19 cellular contexts compared by ENCODE assay signal in genomic region chr1:37734629-37735591, GRCh38. TPM values are rescaled to one million over a fixed set of nuclear protein-coding genes. Genes with fewer than 3 reads are reported as not detected.
A peak's percentile ranks its signal among the peaks of the same experiment; 100 is the strongest.
DNase-seq lines count a peak whose midpoint lies in the region; ATAC-seq and TF ChIP-seq lines count a peak whose summit lies in the region.
"Had no signal": no experiment of that assay in that cellular context is flagged by ENCODE, and none has a peak within 500 bp of the region (broad histone marks: within the 10 kb centered on the region; RNA-seq: fewer than 3 reads in every experiment).

No MANE protein-coding gene starts in this region.

- DNase-seq in D341Med (ENCODE audit: low spot score), result peak; percentile 21
- peak; percentile 80 for DNase-seq in H9
- DNase-seq in endodermal cell, result peak; percentile 90
- peak; percentile 46 for DNase-seq in mucosa of gallbladder (ENCODE audit: low spot score)
- no peak for DNase-seq in NCI-H1105 treated with DMSO at 0.1 percent for 48 hours (lab: John Stamatoyannopoulos, UW)
- no peak for DNase-seq in central memory CD4-positive, alpha-beta T cell
- DNase-seq: activated naive CD4-positive, alpha-beta T cell treated with anti-CD3 and anti-CD28 coated beads, Interleukin-2, amount 50 U/mL, for 16 hours; caudate nucleus; DMS79; Karpas-422; NCI-H526 treated with DMSO at 0.1 percent for 48 hours; stimulated activated CD4-positive, alpha-beta T cell treated with anti-CD3 and anti-CD28 coated beads, Interleukin-4, amount 100 ng/mL, for 24 hours; T-helper 17 cell had no signal

- no peak overlapping the region for H3K27ac Mint-ChIP-seq in H9
- no peak overlapping the region for H3K27ac Mint-ChIP-seq in endodermal cell
- H3K27ac Mint-ChIP-seq: stimulated activated memory B cell treated with anti-CD40 and anti-IgM and Interleukin-4, amounts not matched to agents 10 μg/mL and 1 μg/mL and 100 μg/mL, for 72 hours; T-helper 17 cell had no signal

- H2BK120ac ChIP-seq in H9 (ENCODE audit: low read depth, low read length, poor library complexity, severe bottlenecking), result no peak overlapping the region

- no peak overlapping the region for H4K91ac ChIP-seq in H9 (ENCODE audit: insufficient read length, low read depth, low read length)

- no peaks in the 10 kb centered on the region for H4K20me1 ChIP-seq in H9 (ENCODE audit: control insufficient read depth, insufficient read depth, insufficient read length)

- no peak overlapping the region; the same call in 1 of the 2 replicates for H3K14ac ChIP-seq in H9 (ENCODE audit: insufficient read depth, low read length)

- H3K36me3 ChIP-seq in endodermal cell (ENCODE audit: control insufficient read depth, insufficient read depth, low read length), result no peaks in the 10 kb centered on the region
- H3K36me3 ChIP-seq: BLaER1 treated with 17β-estradiol and CSF1 and Interleukin-3, amounts not matched to agents 10 nM and 100 nM had no signal

- peak overlapping the region; percentile 71 for H3K4me2 ChIP-seq in H9 (ENCODE audit: insufficient read depth, insufficient read length, low read length)
- H3K4me2 ChIP-seq: BLaER1 treated with 17β-estradiol and CSF1 and Interleukin-3, amounts not matched to agents 10 nM and 100 nM had no signal

- H3K79me2 ChIP-seq in H9 (ENCODE audit: insufficient read depth, low read length), result no peaks in the 10 kb centered on the region

- H3K27me3 ChIP-seq in H9 (ENCODE audit: insufficient read depth, low read length) (no peaks in the 10 kb centered on the region), endodermal cell (ENCODE audit: control insufficient read depth, insufficient read depth, low read length, poor library complexity, severe bottlenecking) (peaks cover 69% of the 10 kb centered on the region)
- H3K27me3 ChIP-seq: BLaER1 treated with 17β-estradiol and CSF1 and Interleukin-3, amounts not matched to agents 10 nM and 100 nM had no signal

- H3K9me3 Mint-ChIP-seq in H9 (no peaks in the 10 kb centered on the region), endodermal cell (no peaks in the 10 kb centered on the region)

- H3K56ac ChIP-seq in H9 (ENCODE audit: insufficient read length, low read depth, low read length), result no peak overlapping the region

- peaks cover 4% of the 10 kb centered on the region for H3K23me2 ChIP-seq in H9 (ENCODE audit: insufficient read length, low read depth, low read length, poor library complexity, severe bottlenecking)

- peak overlapping the region; percentile 69 for H3K4me3 ChIP-seq in endodermal cell (ENCODE audit: low read length)
- H3K4me3 ChIP-seq: BLaER1 treated with 17β-estradiol and CSF1 and Interleukin-3, amounts not matched to agents 10 nM and 100 nM; psoas muscle had no signal

- H3K9ac ChIP-seq in H9 (ENCODE audit: extremely low read depth, insufficient read length, low read length), result no peak overlapping the region
- no peak overlapping the region for H3K9ac ChIP-seq in endodermal cell (ENCODE audit: extremely low read depth, low read length, poor library complexity, severe bottlenecking)
- H3K9ac ChIP-seq: BLaER1 treated with 17β-estradiol and CSF1 and Interleukin-3, amounts not matched to agents 10 nM and 100 nM had no signal

- no peak overlapping the region for H2BK12ac ChIP-seq in H9 (ENCODE audit: insufficient read length, low read depth, low read length)

- H2BK5ac ChIP-seq in H9 (ENCODE audit: insufficient read length, low read length), result no peak overlapping the region

- TF ChIP-seq CTCF in H9 (conservative IDR thresholded peaks at IDR 0.05) (no peak), endodermal cell (conservative IDR thresholded peaks at IDR 0.05) (no peak)

- no peak overlapping the region for H4K5ac ChIP-seq in H9 (ENCODE audit: insufficient read length, low read depth, low read length)

- no peak overlapping the region for H2BK15ac ChIP-seq in H9 (ENCODE audit: low read depth, low read length)

- H3K4ac ChIP-seq in H9 (ENCODE audit: low read depth, low read length), result no peak overlapping the region

- no peak overlapping the region for H2BK20ac ChIP-seq in H9 (ENCODE audit: low read depth, low read length, poor library complexity, severe bottlenecking)

- WGBS in H9 (ENCODE audit: extremely low coverage, insufficient read length, low lambda C conversion rate), result no CpG with 5 or more reads among the region's 32 CpGs
- WGBS in endodermal cell (ENCODE audit: insufficient coverage in 1 of 2, insufficient read length in 1 of 2), 2 experiments, result 18 to 35% methylated on average over 6 to 32 of the region's 32 CpGs

- H3K4me3 Mint-ChIP-seq in H9 (peak overlapping the region; percentile 75 to 87), endodermal cell (peak overlapping the region; percentile 56)
- H3K4me3 Mint-ChIP-seq: stimulated activated memory B cell treated with anti-CD40 and anti-IgM and Interleukin-4, amounts not matched to agents 10 μg/mL and 1 μg/mL and 100 μg/mL, for 72 hours; T-helper 17 cell had no signal

- H3K4me1 ChIP-seq in H9 (ENCODE audit: insufficient read depth, low read length) (no peaks in the 10 kb centered on the region), endodermal cell (ENCODE audit: control insufficient read depth, insufficient read depth, low read length) (no peaks in the 10 kb centered on the region)
- H3K4me1 ChIP-seq: BLaER1 treated with 17β-estradiol and CSF1 and Interleukin-3, amounts not matched to agents 10 nM and 100 nM; psoas muscle had no signal

- H3K4me1 Mint-ChIP-seq in H9 (peaks cover 6 to 9% of the 10 kb centered on the region in 2 experiments; a peak in 2 of 4 replicates), endodermal cell (peaks cover 7% of the 10 kb centered on the region)
- H3K4me1 Mint-ChIP-seq: stimulated activated memory B cell treated with anti-CD40 and anti-IgM and Interleukin-4, amounts not matched to agents 10 μg/mL and 1 μg/mL and 100 μg/mL, for 72 hours had no signal

- H3K18ac ChIP-seq in H9 (ENCODE audit: insufficient read length, low read depth, low read length), result no peak overlapping the region

- H3K36me3 Mint-ChIP-seq in H9 (ENCODE audit: insufficient read depth in 1 of 3, low read depth in 3 of 3) (no peaks in the 10 kb centered on the region), endodermal cell (ENCODE audit: low read depth) (no peaks in the 10 kb centered on the region)

- H2AK5ac ChIP-seq in H9 (ENCODE audit: insufficient read length, low read length), result no peak overlapping the region

- ATAC-seq in GM19351 (IDR thresholded peaks at IDR 0.05; ENCODE audit: unreplicated experiment) (no peak), GM21526 (IDR thresholded peaks at IDR 0.05; ENCODE audit: low FRiP score, unreplicated experiment) (no peak)
- ATAC-seq: psoas muscle; stimulated activated memory B cell treated with anti-CD40 and anti-IgM and Interleukin-4, amounts not matched to agents 10 μg/mL and 1 μg/mL and 100 μg/mL, for 72 hours; T-helper 17 cell had no signal

- no peak overlapping the region for H2AFZ ChIP-seq in H9 (ENCODE audit: low read length)

- H3K79me1 ChIP-seq in H9 (ENCODE audit: insufficient read depth, low read depth, low read length, poor library complexity, severe bottlenecking), result no peaks in the 10 kb centered on the region

- no peak overlapping the region for H3T11ph ChIP-seq in H9 (ENCODE audit: low read length)

- H3K9me3 ChIP-seq in H9 (ENCODE audit: control insufficient read depth, low read depth, low read length), result no peaks in the 10 kb centered on the region
- H3K9me3 ChIP-seq in endodermal cell (ENCODE audit: control insufficient read depth, low read length), result no peaks in the 10 kb centered on the region
- H3K9me3 ChIP-seq: psoas muscle had no signal

- H3K27me3 Mint-ChIP-seq in H9 (ENCODE audit: low read depth) (peaks cover 56% of the 10 kb centered on the region), endodermal cell (ENCODE audit: insufficient read depth) (peaks cover 69% of the 10 kb centered on the region)

- H3K23ac ChIP-seq in H9 (ENCODE audit: insufficient read length, low read depth, low read length), result no peak overlapping the region

- no peak overlapping the region for H3K27ac ChIP-seq in H9 (ENCODE audit: insufficient read length, low read depth, low read length)
- H3K27ac ChIP-seq in endodermal cell (ENCODE audit: low read depth, low read length), result no peak overlapping the region
- H3K27ac ChIP-seq: BLaER1 treated with 17β-estradiol and CSF1 and Interleukin-3, amounts not matched to agents 10 nM and 100 nM; psoas muscle had no signal

- no peak overlapping the region for H4K8ac ChIP-seq in H9 (replicated peaks; ENCODE audit: insufficient read length, low read depth, low read length)

RNA-seq across cellular contexts. Expression of gene EPHA10, which starts 30.0 kb away (rescaled TPM):
- total RNA-seq in H9 (2021) (0.42 and 0.96 TPM in 2 replicates), endodermal cell (under 1 TPM in 1 of 2 donors, not detected in 1; 0.42 TPM), mucosa of gallbladder (8.5 TPM)
- polyA plus RNA-seq in endodermal cell (2013, experiment 1 of 2), result 0.57 TPM
- 0.54 TPM for polyA plus RNA-seq in endodermal cell (2013, experiment 2 of 2)
- total RNA-seq: mononuclear cell, psoas muscle had no signal

RNA-seq across cellular contexts. Expression of gene CDCA8, which starts 42.6 kb away (rescaled TPM):
- total RNA-seq in H9 (2021) (47.7 and 48.5 TPM in 2 replicates), endodermal cell (10 to 100 TPM; 27.7 to 49.7 TPM), mucosa of gallbladder (2.5 TPM)
- 58.6 TPM for polyA plus RNA-seq in endodermal cell (2013, experiment 1 of 2)
- 61.0 TPM for polyA plus RNA-seq in endodermal cell (2013, experiment 2 of 2)

RNA-seq across cellular contexts. Expression of gene MANEAL, which starts 58.7 kb away (rescaled TPM):
- 22.7 and 24.2 TPM in 2 replicates for total RNA-seq in H9 (2021)
- total RNA-seq in endodermal cell, result 1 to 10 TPM; 7.0 to 9.6 TPM
- polyA plus RNA-seq in endodermal cell (2013, experiment 1 of 2), result 5.9 TPM
- 5.0 TPM for polyA plus RNA-seq in endodermal cell (2013, experiment 2 of 2)
- total RNA-seq in mucosa of gallbladder, result 6.9 TPM

Comparison
In these comparisons a context has a peak if more than half of its experiments do, and no peak if none do; other contexts are left out.
1. DNase-seq: peak in D341Med (single experiment), H9 (single experiment), endodermal cell (single experiment) and mucosa of gallbladder (single experiment); none in NCI-H1105 treated with DMSO at 0.1 percent for 48 hours (single experiment) and central memory CD4-positive, alpha-beta T cell (single experiment).